Comparison of ENCODE assay signal across 2 cellular contexts in the genomic region with DNA sequence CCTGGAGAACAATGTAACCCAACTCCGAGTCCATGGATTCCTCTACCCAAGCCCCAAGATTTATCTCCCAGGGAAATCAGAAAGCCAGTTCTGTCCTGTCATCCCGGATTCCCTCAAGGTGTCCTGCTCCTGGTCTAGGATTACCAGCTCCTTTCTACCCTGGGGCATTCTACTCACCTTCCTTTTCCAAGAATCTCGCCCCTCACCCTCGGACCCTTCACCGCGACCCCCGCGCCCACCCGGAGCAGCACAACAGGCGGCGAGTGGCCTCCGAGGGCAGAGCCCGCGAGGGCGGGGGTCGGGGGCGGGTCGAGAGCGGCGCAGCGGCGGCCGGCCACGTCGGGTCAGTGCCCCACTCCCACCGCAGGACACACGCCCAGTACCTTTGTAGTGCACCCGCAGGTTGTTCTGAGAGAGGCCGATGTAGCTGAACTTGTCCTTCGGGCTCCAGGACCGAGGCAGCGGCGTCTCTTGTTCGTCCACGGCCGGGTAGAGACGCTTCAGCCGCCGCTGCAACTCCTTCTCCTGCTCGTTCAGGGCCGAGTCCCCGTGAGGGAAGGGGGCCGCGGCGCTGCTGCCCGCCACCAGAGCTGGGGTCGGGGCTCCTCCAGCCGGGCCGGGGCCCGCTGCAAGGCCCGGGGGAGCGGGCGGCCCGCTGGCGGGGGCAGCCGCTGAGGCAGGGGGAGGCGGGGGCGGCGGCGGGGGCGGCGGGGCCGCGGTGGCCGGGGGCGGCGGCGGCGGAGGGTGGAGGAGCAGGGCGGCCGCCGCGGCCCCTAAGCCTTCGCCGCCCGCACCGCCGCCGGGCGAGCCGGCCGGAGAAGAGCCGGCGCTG.
TF ChIP-seq lines count a peak whose summit lies in the region.

No MANE protein-coding gene starts in this region.

TF ChIP-seq in SK-N-SH treated with all-trans-retinoic acid at 6 μM for 48 hours, 23 proteins besides CTCF, POLR2A, EP300 and RAD21 (continued from another document):
- TF ChIP-seq, protein P1, sequence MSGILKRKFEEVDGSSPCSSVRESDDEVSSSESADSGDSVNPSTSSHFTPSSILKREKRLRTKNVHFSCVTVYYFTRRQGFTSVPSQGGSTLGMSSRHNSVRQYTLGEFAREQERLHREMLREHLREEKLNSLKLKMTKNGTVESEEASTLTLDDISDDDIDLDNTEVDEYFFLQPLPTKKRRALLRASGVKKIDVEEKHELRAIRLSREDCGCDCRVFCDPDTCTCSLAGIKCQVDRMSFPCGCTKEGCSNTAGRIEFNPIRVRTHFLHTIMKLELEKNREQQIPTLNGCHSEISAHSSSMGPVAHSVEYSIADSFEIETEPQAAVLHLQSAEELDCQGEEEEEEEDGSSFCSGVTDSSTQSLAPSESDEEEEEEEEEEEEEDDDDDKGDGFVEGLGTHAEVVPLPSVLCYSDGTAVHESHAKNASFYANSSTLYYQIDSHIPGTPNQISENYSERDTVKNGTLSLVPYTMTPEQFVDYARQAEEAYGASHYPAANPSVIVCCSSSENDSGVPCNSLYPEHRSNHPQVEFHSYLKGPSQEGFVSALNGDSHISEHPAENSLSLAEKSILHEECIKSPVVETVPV (CRISPR knock-in tag; IDR thresholded peaks at IDR 0.05) = no peak
- TF ChIP-seq ZFP3 (CRISPR knock-in tag; IDR thresholded peaks at IDR 0.05) (no peak), ZC3H10 (CRISPR knock-in tag; IDR thresholded peaks at IDR 0.05) (no peak), BACH2 (CRISPR knock-in tag; IDR thresholded peaks at IDR 0.05; ENCODE audit: borderline replicate concordance) (no peak), ZNF565 (CRISPR knock-in tag; conservative IDR thresholded peaks at IDR 0.05; ENCODE audit: low read depth) (no peak), ISL1 (CRISPR knock-in tag; IDR thresholded peaks at IDR 0.05) (no peak), TOX (CRISPR knock-in tag; IDR thresholded peaks at IDR 0.05; ENCODE audit: borderline replicate concordance) (no peak), SNAI2 (CRISPR knock-in tag; IDR thresholded peaks at IDR 0.05) (no peak), TCF4 (CRISPR knock-in tag; IDR thresholded peaks at IDR 0.05; ENCODE audit: borderline replicate concordance) (no peak), ARNTL (CRISPR knock-in tag; IDR thresholded peaks at IDR 0.05; ENCODE audit: borderline replicate concordance, low read depth) (no peak), RARB (CRISPR knock-in tag; IDR thresholded peaks at IDR 0.05) (no peak), ZNF70 (CRISPR knock-in tag; IDR thresholded peaks at IDR 0.05) (no peak)
- TF ChIP-seq, protein P2, sequence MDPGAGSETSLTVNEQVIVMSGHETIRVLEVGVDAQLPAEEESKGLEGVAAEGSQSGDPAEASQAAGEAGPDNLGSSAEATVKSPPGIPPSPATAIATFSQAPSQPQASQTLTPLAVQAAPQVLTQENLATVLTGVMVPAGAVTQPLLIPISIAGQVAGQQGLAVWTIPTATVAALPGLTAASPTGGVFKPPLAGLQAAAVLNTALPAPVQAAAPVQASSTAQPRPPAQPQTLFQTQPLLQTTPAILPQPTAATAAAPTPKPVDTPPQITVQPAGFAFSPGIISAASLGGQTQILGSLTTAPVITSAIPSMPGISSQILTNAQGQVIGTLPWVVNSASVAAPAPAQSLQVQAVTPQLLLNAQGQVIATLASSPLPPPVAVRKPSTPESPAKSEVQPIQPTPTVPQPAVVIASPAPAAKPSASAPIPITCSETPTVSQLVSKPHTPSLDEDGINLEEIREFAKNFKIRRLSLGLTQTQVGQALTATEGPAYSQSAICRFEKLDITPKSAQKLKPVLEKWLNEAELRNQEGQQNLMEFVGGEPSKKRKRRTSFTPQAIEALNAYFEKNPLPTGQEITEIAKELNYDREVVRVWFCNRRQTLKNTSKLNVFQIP (CRISPR knock-in tag; IDR thresholded peaks at IDR 0.05; ENCODE audit: borderline replicate concordance, low read depth) = no peak
- TF ChIP-seq, protein P3, sequence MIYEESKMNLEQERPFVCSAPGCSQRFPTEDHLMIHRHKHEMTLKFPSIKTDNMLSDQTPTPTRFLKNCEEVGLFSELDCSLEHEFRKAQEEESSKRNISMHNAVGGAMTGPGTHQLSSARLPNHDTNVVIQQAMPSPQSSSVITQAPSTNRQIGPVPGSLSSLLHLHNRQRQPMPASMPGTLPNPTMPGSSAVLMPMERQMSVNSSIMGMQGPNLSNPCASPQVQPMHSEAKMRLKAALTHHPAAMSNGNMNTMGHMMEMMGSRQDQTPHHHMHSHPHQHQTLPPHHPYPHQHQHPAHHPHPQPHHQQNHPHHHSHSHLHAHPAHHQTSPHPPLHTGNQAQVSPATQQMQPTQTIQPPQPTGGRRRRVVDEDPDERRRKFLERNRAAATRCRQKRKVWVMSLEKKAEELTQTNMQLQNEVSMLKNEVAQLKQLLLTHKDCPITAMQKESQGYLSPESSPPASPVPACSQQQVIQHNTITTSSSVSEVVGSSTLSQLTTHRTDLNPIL (CRISPR knock-in tag; IDR thresholded peaks at IDR 0.05; ENCODE audit: low read depth) = no peak
- TF ChIP-seq, protein P4, sequence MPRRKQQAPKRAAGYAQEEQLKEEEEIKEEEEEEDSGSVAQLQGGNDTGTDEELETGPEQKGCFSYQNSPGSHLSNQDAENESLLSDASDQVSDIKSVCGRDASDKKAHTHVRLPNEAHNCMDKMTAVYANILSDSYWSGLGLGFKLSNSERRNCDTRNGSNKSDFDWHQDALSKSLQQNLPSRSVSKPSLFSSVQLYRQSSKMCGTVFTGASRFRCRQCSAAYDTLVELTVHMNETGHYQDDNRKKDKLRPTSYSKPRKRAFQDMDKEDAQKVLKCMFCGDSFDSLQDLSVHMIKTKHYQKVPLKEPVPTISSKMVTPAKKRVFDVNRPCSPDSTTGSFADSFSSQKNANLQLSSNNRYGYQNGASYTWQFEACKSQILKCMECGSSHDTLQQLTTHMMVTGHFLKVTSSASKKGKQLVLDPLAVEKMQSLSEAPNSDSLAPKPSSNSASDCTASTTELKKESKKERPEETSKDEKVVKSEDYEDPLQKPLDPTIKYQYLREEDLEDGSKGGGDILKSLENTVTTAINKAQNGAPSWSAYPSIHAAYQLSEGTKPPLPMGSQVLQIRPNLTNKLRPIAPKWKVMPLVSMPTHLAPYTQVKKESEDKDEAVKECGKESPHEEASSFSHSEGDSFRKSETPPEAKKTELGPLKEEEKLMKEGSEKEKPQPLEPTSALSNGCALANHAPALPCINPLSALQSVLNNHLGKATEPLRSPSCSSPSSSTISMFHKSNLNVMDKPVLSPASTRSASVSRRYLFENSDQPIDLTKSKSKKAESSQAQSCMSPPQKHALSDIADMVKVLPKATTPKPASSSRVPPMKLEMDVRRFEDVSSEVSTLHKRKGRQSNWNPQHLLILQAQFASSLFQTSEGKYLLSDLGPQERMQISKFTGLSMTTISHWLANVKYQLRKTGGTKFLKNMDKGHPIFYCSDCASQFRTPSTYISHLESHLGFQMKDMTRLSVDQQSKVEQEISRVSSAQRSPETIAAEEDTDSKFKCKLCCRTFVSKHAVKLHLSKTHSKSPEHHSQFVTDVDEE (CRISPR knock-in tag; IDR thresholded peaks at IDR 0.05) = no peak

TF ChIP-seq in GM12878, 131 proteins besides CTCF, POLR2A, EP300 and RAD21 (continued from another document):
- TF ChIP-seq, protein P5, sequence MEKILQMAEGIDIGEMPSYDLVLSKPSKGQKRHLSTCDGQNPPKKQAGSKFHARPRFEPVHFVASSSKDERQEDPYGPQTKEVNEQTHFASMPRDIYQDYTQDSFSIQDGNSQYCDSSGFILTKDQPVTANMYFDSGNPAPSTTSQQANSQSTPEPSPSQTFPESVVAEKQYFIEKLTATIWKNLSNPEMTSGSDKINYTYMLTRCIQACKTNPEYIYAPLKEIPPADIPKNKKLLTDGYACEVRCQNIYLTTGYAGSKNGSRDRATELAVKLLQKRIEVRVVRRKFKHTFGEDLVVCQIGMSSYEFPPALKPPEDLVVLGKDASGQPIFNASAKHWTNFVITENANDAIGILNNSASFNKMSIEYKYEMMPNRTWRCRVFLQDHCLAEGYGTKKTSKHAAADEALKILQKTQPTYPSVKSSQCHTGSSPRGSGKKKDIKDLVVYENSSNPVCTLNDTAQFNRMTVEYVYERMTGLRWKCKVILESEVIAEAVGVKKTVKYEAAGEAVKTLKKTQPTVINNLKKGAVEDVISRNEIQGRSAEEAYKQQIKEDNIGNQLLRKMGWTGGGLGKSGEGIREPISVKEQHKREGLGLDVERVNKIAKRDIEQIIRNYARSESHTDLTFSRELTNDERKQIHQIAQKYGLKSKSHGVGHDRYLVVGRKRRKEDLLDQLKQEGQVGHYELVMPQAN (conservative IDR thresholded peaks at IDR 0.05) = peak; percentile 30; the same call in 1 of the 2 replicates
- TF ChIP-seq YY1 (IDR thresholded peaks at IDR 0.05; ENCODE audit: low read depth, low read length) (0 out of 2 replicates have a peak, but pooled peaks have one; percentile 19), PAX8 (IDR thresholded peaks at IDR 0.05) (no peak)
- TF ChIP-seq, protein P6, sequence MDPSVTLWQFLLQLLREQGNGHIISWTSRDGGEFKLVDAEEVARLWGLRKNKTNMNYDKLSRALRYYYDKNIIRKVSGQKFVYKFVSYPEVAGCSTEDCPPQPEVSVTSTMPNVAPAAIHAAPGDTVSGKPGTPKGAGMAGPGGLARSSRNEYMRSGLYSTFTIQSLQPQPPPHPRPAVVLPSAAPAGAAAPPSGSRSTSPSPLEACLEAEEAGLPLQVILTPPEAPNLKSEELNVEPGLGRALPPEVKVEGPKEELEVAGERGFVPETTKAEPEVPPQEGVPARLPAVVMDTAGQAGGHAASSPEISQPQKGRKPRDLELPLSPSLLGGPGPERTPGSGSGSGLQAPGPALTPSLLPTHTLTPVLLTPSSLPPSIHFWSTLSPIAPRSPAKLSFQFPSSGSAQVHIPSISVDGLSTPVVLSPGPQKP (IDR thresholded peaks at IDR 0.05; ENCODE audit: low read depth, low read length) = no peak
